ENCODE assay signal across 10 cellular contexts in the genomic region with DNA sequence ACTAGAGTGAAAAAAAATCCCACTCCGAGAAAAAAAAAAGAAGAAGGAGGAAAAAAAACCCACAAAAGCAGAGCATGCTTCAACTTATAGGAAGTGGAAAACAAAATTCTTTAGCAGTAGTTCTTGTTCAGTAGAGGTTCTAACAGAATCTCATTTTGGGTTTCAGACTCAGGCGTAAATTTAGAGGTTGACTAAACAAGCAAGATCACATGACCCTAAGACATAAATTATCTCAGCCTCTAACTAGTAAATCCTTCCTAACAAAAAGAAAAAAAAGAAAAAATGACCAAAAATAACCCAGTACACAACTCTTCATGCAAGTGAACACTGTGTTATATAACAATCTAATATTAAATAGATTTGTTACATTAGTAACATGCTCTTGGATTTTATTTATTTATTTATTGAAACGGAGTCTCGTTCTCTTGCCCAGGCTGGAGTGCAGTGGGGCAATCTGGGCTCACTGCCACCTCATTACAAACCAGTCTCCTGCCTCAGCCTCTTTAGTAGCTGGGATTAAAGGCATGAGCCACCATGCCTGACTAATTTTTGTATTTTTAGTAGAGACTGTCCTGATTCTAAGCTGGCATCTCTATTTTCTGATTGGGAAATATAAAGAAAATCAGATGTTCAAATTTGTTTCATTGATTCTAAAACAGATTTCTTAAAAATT. TPM values are rescaled to one million over a fixed set of nuclear protein-coding genes. Genes with fewer than 3 reads are reported as not detected.
DNase-seq lines count a peak whose midpoint lies in the region; ATAC-seq and TF ChIP-seq lines count a peak whose summit lies in the region.
"Had no signal": no experiment of that assay in that cellular context is flagged by ENCODE, and none has a peak within 500 bp of the region (broad histone marks: within the 10 kb centered on the region; RNA-seq: fewer than 3 reads in every experiment).

No MANE protein-coding gene starts in this region.

- 37 to 41% methylated on average over 4 of the region's 4 CpGs for WGBS in GM23248 (ENCODE audit: low coverage in 1 of 2, low lambda C conversion rate in 2 of 2, missing lambda C conversion rate in 2 of 2), 2 experiments
- WGBS in gastroesophageal sphincter (ENCODE audit: low coverage in 1 of 2), 2 donors, result 21 to 32% methylated on average over 4 of the region's 4 CpGs

- peaks cover 9% of the 10 kb centered on the region for H3K4me1 Mint-ChIP-seq in stimulated activated memory B cell treated with anti-CD40 and anti-IgM and Interleukin-4, amounts not matched to agents 10 μg/mL and 1 μg/mL and 100 μg/mL, for 72 hours
- peaks cover 27% of the 10 kb centered on the region for H3K4me1 Mint-ChIP-seq in activated CD4-positive, alpha-beta T cell treated with anti-CD3 and anti-CD28 coated beads for 36 hours

- no peaks in the 10 kb centered on the region for H3K9me2 ChIP-seq in GM23248 (ENCODE audit: insufficient read depth)

- POLR2A ChIA-PET in activated CD4-positive, alpha-beta T cell treated with anti-CD3 and anti-CD28 coated beads for 36 hours (lab: Charles Lee), result no interaction called here

- no peaks in the 10 kb centered on the region for H3K27me3 Mint-ChIP-seq in stimulated activated memory B cell treated with anti-CD40 and anti-IgM and Interleukin-4, amounts not matched to agents 10 μg/mL and 1 μg/mL and 100 μg/mL, for 72 hours
- no peaks in the 10 kb centered on the region for H3K27me3 Mint-ChIP-seq in activated CD4-positive, alpha-beta T cell treated with anti-CD3 and anti-CD28 coated beads for 36 hours

- TF ChIP-seq POLR2A in gastroesophageal sphincter (IDR thresholded peaks at IDR 0.05), result no peak

- no peak overlapping the region for H3K4me3 Mint-ChIP-seq in stimulated activated memory B cell treated with anti-CD40 and anti-IgM and Interleukin-4, amounts not matched to agents 10 μg/mL and 1 μg/mL and 100 μg/mL, for 72 hours
- no peak overlapping the region for H3K4me3 Mint-ChIP-seq in activated CD4-positive, alpha-beta T cell treated with anti-CD3 and anti-CD28 coated beads for 36 hours

- H3K4me3 ChIP-seq in GM23248, result no peak overlapping the region
- H3K4me3 ChIP-seq in gastroesophageal sphincter, result no peak overlapping the region

- H3K27ac ChIP-seq in GM23248 (peak overlapping the region; percentile 57), gastroesophageal sphincter (peak overlapping the region in 1 of 4 donors; percentile 43)

- H3K27ac Mint-ChIP-seq in stimulated activated memory B cell treated with anti-CD40 and anti-IgM and Interleukin-4, amounts not matched to agents 10 μg/mL and 1 μg/mL and 100 μg/mL, for 72 hours, result peak overlapping the region; percentile 32
- H3K27ac Mint-ChIP-seq in activated CD4-positive, alpha-beta T cell treated with anti-CD3 and anti-CD28 coated beads for 36 hours, result no peak overlapping the region

- in situ Hi-C loops in GM23248 (cut with MboI) (no loop called here), SK-MEL-5 (cut with HindIII; ENCODE audit: low pct_unique_long_range_greater_than_20kb, low sequenced_read_pairs) (no loop called here)

- intact Hi-C loops in activated CD4-positive, alpha-beta T cell treated with anti-CD3 and anti-CD28 coated beads for 36 hours (cut with DNase I, micrococcal nuclease), result loop anchor here in 1 of 2 experiments (5.0 kb wide), 1 partner anchor 35 kb away; a partner anchor contains a TSS

- DNase-seq in GM23248 (peak; percentile 79), SK-MEL-5 (ENCODE audit: low read depth, low spot score) (peak; percentile 22), kidney glomerular epithelial cell (lab: John Stamatoyannopoulos, UW) (no peak), RPMI8226 (no peak)
- DNase-seq in activated CD4-positive, alpha-beta T cell treated with anti-CD3 and anti-CD28 coated beads for 36 hours, result no peak
- DNase-seq: DMS153, NCI-H1930 had no signal

- peaks cover 50% of the 10 kb centered on the region for H3K79me2 ChIP-seq in GM23248 (ENCODE audit: insufficient read depth)

- peak overlapping the region; percentile 44 for H3K4me2 ChIP-seq in GM23248 (ENCODE audit: unreplicated experiment)

- H4K20me1 ChIP-seq in GM23248 (ENCODE audit: insufficient read depth), result no peaks in the 10 kb centered on the region

- no peaks in the 10 kb centered on the region for H3K27me3 ChIP-seq in GM23248 (replicated peaks; ENCODE audit: insufficient read depth)
- H3K27me3 ChIP-seq in gastroesophageal sphincter, result no peaks in the 10 kb centered on the region

- H3F3A ChIP-seq in GM23248 (ENCODE audit: insufficient read depth), result peaks cover 22% of the 10 kb centered on the region

- H3K36me3 ChIP-seq in GM23248 (ENCODE audit: low read depth), result peaks cover 46% of the 10 kb centered on the region
- peaks cover 0 to 56% of the 10 kb centered on the region in 2 donors for H3K36me3 ChIP-seq in gastroesophageal sphincter

- H3K9me3 ChIP-seq in GM23248 (ENCODE audit: low read depth) (no peaks in the 10 kb centered on the region), gastroesophageal sphincter (no peaks in the 10 kb centered on the region)

- peak overlapping the region; percentile 23; the same call in 1 of the 2 replicates for H3K9ac ChIP-seq in GM23248

- H3K9me3 Mint-ChIP-seq in stimulated activated memory B cell treated with anti-CD40 and anti-IgM and Interleukin-4, amounts not matched to agents 10 μg/mL and 1 μg/mL and 100 μg/mL, for 72 hours, result no peaks in the 10 kb centered on the region
- H3K9me3 Mint-ChIP-seq in activated CD4-positive, alpha-beta T cell treated with anti-CD3 and anti-CD28 coated beads for 36 hours (ENCODE audit: low read depth), result no peaks in the 10 kb centered on the region

- no peak for TF ChIP-seq EP300 in gastroesophageal sphincter (IDR thresholded peaks at IDR 0.05)

- peaks cover 41% of the 10 kb centered on the region for H3K36me3 Mint-ChIP-seq in stimulated activated memory B cell treated with anti-CD40 and anti-IgM and Interleukin-4, amounts not matched to agents 10 μg/mL and 1 μg/mL and 100 μg/mL, for 72 hours
- peaks cover 39% of the 10 kb centered on the region for H3K36me3 Mint-ChIP-seq in activated CD4-positive, alpha-beta T cell treated with anti-CD3 and anti-CD28 coated beads for 36 hours (ENCODE audit: low read depth)

- CTCF ChIA-PET in activated CD4-positive, alpha-beta T cell treated with anti-CD3 and anti-CD28 coated beads for 36 hours (lab: Charles Lee), result interaction anchor here (0.7 to 1.3 kb wide), 3 partner anchors 26 to 985 kb away, joined by 3 read pairs; a partner anchor contains a TSS

- ATAC-seq in gastroesophageal sphincter, result peak; percentile 61
- no peak for ATAC-seq in stimulated activated memory B cell treated with anti-CD40 and anti-IgM and Interleukin-4, amounts not matched to agents 10 μg/mL and 1 μg/mL and 100 μg/mL, for 72 hours
- ATAC-seq in HG02885 (IDR thresholded peaks at IDR 0.05; ENCODE audit: poor library complexity, unreplicated experiment), result no peak
- ATAC-seq in activated CD4-positive, alpha-beta T cell treated with anti-CD3 and anti-CD28 coated beads for 36 hours, result no peak

- H2AFZ ChIP-seq in GM23248, result no peak overlapping the region

- no peak for TF ChIP-seq CTCF in gastroesophageal sphincter (IDR thresholded peaks at IDR 0.05)

- H3K4me1 ChIP-seq in GM23248 (ENCODE audit: insufficient read depth) (peaks cover 43% of the 10 kb centered on the region), gastroesophageal sphincter (peaks cover 0 to 40% (median 0%) of the 10 kb centered on the region in 3 donors)

RNA-seq across cellular contexts. Expression of a gene that starts 35.4 kb away (rescaled TPM):
- total RNA-seq in GM23248 (2014; rRNA removed; shearing (Covaris generic)), result 32.2 and 41.8 TPM in 2 replicates
- 39.1 and 41.2 TPM in 2 replicates for polyA plus RNA-seq in GM23248 (2016; fragmentation: Nextera tagmentation; extraction: Ambion mirVana)
- total RNA-seq in SK-MEL-5 (2014; rRNA removed; shearing (Covaris generic)), result 60.5 and 64.0 TPM in 2 replicates
- 36.2 and 45.0 TPM in 2 replicates for polyA plus RNA-seq in SK-MEL-5 (2015; cell fraction: cytosol; rRNA removed)
- 60.9 and 69.1 TPM in 2 replicates for polyA plus RNA-seq in SK-MEL-5 (2015; cell fraction: nucleus; rRNA removed)
- 100 to 1,000 TPM in 2 of 4 donors, 10 to 100 TPM in 2; 89.7 to 114 (median 97.6) TPM for total RNA-seq in gastroesophageal sphincter
- 10 to 100 TPM; 67.5 to 74.1 TPM for total RNA-seq in activated CD4-positive, alpha-beta T cell treated with anti-CD3 and anti-CD28 coated beads for 36 hours

Comparison
In these comparisons a context has a peak if more than half of its experiments do, and no peak if none do; other contexts are left out.
1. DNase-seq: peak in GM23248 (single experiment) and SK-MEL-5 (single experiment); none in kidney glomerular epithelial cell (single experiment), RPMI8226 (single experiment) and activated CD4-positive, alpha-beta T cell treated with anti-CD3 and anti-CD28 coated beads for 36 hours (single experiment).